15 cellular contexts compared by ENCODE assay signal in the genomic region with DNA sequence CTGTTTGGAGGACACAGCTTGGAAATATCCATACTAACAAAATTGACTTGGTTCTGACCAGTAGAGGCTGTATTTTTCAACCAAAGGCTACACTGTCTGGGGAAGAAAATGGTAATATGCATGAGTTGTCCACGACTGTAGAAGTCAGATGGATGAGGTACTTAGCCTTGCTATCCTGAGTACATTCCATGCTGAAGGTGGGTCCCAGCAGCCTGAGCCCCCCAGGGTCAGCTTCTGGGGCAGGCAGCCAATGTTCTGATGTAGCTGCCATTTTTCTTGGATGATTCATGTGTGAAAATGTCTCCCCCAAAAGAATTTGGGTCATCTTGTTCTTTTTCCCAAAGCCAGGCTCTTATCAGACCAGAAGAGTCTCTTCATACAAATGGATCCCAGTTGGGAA.
DNase-seq lines count a peak whose midpoint lies in the region; TF ChIP-seq lines count a peak whose summit lies in the region.
"Had no signal": no experiment of that assay in that cellular context is flagged by ENCODE, and none has a peak within 500 bp of the region (broad histone marks: within the 10 kb centered on the region; RNA-seq: fewer than 3 reads in every experiment).

No MANE protein-coding gene starts in this region.

- TF ChIP-seq CTCF in choroid plexus epithelial cell (conservative IDR thresholded peaks at IDR 0.05; ENCODE audit: low read depth, low read length), result no peak
- TF ChIP-seq CTCF in osteoblast (IDR thresholded peaks at IDR 0.05; ENCODE audit: extremely low read depth, low read depth, low read length), result no peak

- DNase-seq in Daoy (ENCODE audit: low read depth), result peak; percentile 38
- peak; percentile 9 for DNase-seq in M059J (ENCODE audit: low read depth)
- peak; percentile 71 for DNase-seq in choroid plexus epithelial cell (ENCODE audit: low read depth)
- DNase-seq in osteoblast (ENCODE audit: insufficient read length, low spot score, missing footprints), result no peak
- DNase-seq in NCI-H2029 (lab: John Stamatoyannopoulos, UW), result no peak
- DNase-seq in LoVo (ENCODE audit: low spot score), result no peak
- DNase-seq in 8988T, result no peak
- DNase-seq: DMS 273 treated with DMSO at 0.1 percent for 48 hours, H7, Kasumi-1, MV-4-11, NCI-H1417 treated with DMSO at 0.1 percent for 48 hours, NCI-H2081 treated with DMSO at 0.1 percent for 48 hours, NCI-H524, PC-9 had no signal

- H4K20me1 ChIP-seq in osteoblast (ENCODE audit: insufficient read depth, low read length), result no peaks in the 10 kb centered on the region

- H2AFZ ChIP-seq in osteoblast (ENCODE audit: low read length), result no peak overlapping the region
- H2AFZ ChIP-seq: PC-9 had no signal

- no peak overlapping the region for H3K4me2 ChIP-seq in osteoblast (ENCODE audit: insufficient read depth, low read length)
- H3K4me2 ChIP-seq: PC-9 had no signal

- H3K27me3 ChIP-seq in osteoblast (ENCODE audit: insufficient read depth, low read length), result no peaks in the 10 kb centered on the region

- H3K4me3 ChIP-seq in choroid plexus epithelial cell (ENCODE audit: low read depth, low read length) (no peak overlapping the region), osteoblast (ENCODE audit: insufficient read depth, low read length) (no peak overlapping the region)
- H3K4me3 ChIP-seq: PC-9 had no signal

- no peaks in the 10 kb centered on the region for H3K36me3 ChIP-seq in osteoblast (ENCODE audit: insufficient read depth, low read length)

- H3K4me1 ChIP-seq in osteoblast (ENCODE audit: insufficient read depth, low read length), result peaks cover 14% of the 10 kb centered on the region

- H3K27ac ChIP-seq in osteoblast (ENCODE audit: low read depth, low read length), result peak overlapping the region; percentile 75
- H3K27ac ChIP-seq: PC-9 had no signal

- no peaks in the 10 kb centered on the region for H3K9me3 ChIP-seq in osteoblast (ENCODE audit: low read depth, low read length)

- no peaks in the 10 kb centered on the region for H3K79me2 ChIP-seq in osteoblast (ENCODE audit: insufficient read depth, low read length)

Comparison
In these comparisons a context has a peak if more than half of its experiments do, and no peak if none do; other contexts are left out.
1. DNase-seq: peak in Daoy (single experiment), M059J (single experiment) and choroid plexus epithelial cell (single experiment); none in osteoblast (single experiment), NCI-H2029 (single experiment), LoVo (single experiment) and 8988T (single experiment).